15 cellular contexts compared by ENCODE assay signal in the genomic region with DNA sequence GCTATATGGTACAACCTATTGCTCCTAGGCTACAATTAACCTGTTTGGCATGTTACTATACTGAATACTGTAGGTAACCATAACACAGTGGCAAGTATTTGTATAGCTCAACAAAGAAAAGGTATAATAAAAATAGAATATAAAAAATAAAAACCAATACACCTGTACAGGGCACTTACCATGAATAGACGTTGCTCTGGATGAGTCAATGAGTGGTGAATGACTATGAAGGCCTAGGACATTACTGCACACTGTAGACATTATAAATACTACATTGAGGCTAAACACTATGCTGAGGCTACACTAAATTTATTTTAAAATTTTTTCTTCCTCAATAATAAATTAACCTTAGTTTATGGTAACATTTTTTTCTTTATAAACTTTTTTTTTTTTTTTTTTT. TPM values are rescaled to one million over a fixed set of nuclear protein-coding genes. Genes with fewer than 3 reads are reported as not detected.
DNase-seq lines count a peak whose midpoint lies in the region; ATAC-seq and TF ChIP-seq lines count a peak whose summit lies in the region.
"Had no signal": no experiment of that assay in that cellular context is flagged by ENCODE, and none has a peak within 500 bp of the region (broad histone marks: within the 10 kb centered on the region; RNA-seq: fewer than 3 reads in every experiment).

No MANE protein-coding gene starts in this region.

- peaks cover 19% of the 10 kb centered on the region for H3F3A ChIP-seq in PC-3 (ENCODE audit: low read length, unreplicated experiment)

- peaks cover 19% of the 10 kb centered on the region for H3K36me3 Mint-ChIP-seq in CD4-positive, CD25-positive, alpha-beta regulatory T cell
- peaks cover 48% of the 10 kb centered on the region for H3K36me3 Mint-ChIP-seq in effector memory CD8-positive, alpha-beta T cell (ENCODE audit: insufficient read depth)

- peaks cover 5% of the 10 kb centered on the region for H3K27me3 Mint-ChIP-seq in CD4-positive, CD25-positive, alpha-beta regulatory T cell
- H3K27me3 Mint-ChIP-seq in effector memory CD8-positive, alpha-beta T cell, result no peaks in the 10 kb centered on the region
- H3K27me3 Mint-ChIP-seq: CD4-positive, alpha-beta memory T cell had no signal

- no peaks in the 10 kb centered on the region for H4K20me1 ChIP-seq in PC-3 (ENCODE audit: low read length)

- peaks cover 25 to 87% (median 73%) of the 10 kb centered on the region in 4 donors for H3K4me1 Mint-ChIP-seq in CD4-positive, CD25-positive, alpha-beta regulatory T cell
- peaks cover 69 to 79% of the 10 kb centered on the region in 2 donors for H3K4me1 Mint-ChIP-seq in effector memory CD8-positive, alpha-beta T cell (ENCODE audit: low read depth in 2 of 2)

- H3K4me2 ChIP-seq in PC-3 (ENCODE audit: low read length), result no peak overlapping the region

- no peaks in the 10 kb centered on the region for H3K9me2 ChIP-seq in PC-3 (replicated peaks; ENCODE audit: low read length)

- CTCF ChIA-PET in PC-3 (lab: Charles Lee), result no interaction called here

- no peak for TF ChIP-seq CTCF in PC-3 (conservative IDR thresholded peaks at IDR 0.05; ENCODE audit: low read depth, low read length)

- no TSS peak for BruUV-seq in PC-3 (replicated peaks; lab: Mats Ljungman, UMichigan)

- H3K9ac ChIP-seq in PC-3 (ENCODE audit: low read length), result no peak overlapping the region

- peaks cover 82% of the 10 kb centered on the region for H3K79me2 ChIP-seq in PC-3 (ENCODE audit: low read length)

- peaks cover 85% of the 10 kb centered on the region for H3K4me1 ChIP-seq in CD4-positive, CD25-positive, alpha-beta regulatory T cell (ENCODE audit: control insufficient read depth, insufficient read depth, low read length, poor library complexity, severe bottlenecking)
- peaks cover 36% of the 10 kb centered on the region for H3K4me1 ChIP-seq in PC-3 (ENCODE audit: insufficient read depth, low read length)

- no peak overlapping the region for H2AFZ ChIP-seq in PC-3 (ENCODE audit: low read length)

- intact Hi-C loops in PC-3 (cut with micrococcal nuclease), result no loop called here
- intact Hi-C loops in left colon (cut with DNase I, micrococcal nuclease), result no loop called here

- H3K9me3 Mint-ChIP-seq in CD4-positive, CD25-positive, alpha-beta regulatory T cell, result no peaks in the 10 kb centered on the region
- H3K9me3 Mint-ChIP-seq in effector memory CD8-positive, alpha-beta T cell, result no peaks in the 10 kb centered on the region
- H3K9me3 Mint-ChIP-seq: H9 had no signal

- no peak overlapping the region for H3K4me3 Mint-ChIP-seq in CD4-positive, CD25-positive, alpha-beta regulatory T cell
- no peak overlapping the region for H3K4me3 Mint-ChIP-seq in effector memory CD8-positive, alpha-beta T cell
- H3K4me3 Mint-ChIP-seq: H9 had no signal

- POLR2A ChIA-PET in PC-3 (lab: Charles Lee; ENCODE audit: unreplicated experiment), result no interaction called here

- DNase-seq in DMS53 (lab: John Stamatoyannopoulos, UW) (peak; percentile 55), DMS53 treated with DMSO at 0.1 percent for 48 hours (lab: John Stamatoyannopoulos, UW; ENCODE audit: unreplicated experiment) (no peak), PC-3 (peak; percentile 21), left colon (no peak), 8988T (no peak), DMS79 treated with DMSO at 0.1 percent for 48 hours (lab: John Stamatoyannopoulos, UW) (no peak)
- no peak for DNase-seq in CD4-positive, CD25-positive, alpha-beta regulatory T cell
- no peak for DNase-seq in effector memory CD8-positive, alpha-beta T cell
- DNase-seq: ACHN; C1 segment of cervical spinal cord; CD4-positive, alpha-beta memory T cell; GOT3; H9; IMR-90 had no signal

- peak in 1 of 2 donors; percentile 34 for ATAC-seq in CD4-positive, CD25-positive, alpha-beta regulatory T cell (ENCODE audit: low read depth in 2 of 2)
- ATAC-seq in PC-3, result no peak
- ATAC-seq in left colon, result peak; percentile 14
- ATAC-seq in effector memory CD8-positive, alpha-beta T cell (replicated peaks), result no peak

- H3K36me3 ChIP-seq in CD4-positive, CD25-positive, alpha-beta regulatory T cell (ENCODE audit: control insufficient read depth, insufficient read depth, low read length), result no peaks in the 10 kb centered on the region
- H3K36me3 ChIP-seq in PC-3 (ENCODE audit: low read depth, low read length), result no peaks in the 10 kb centered on the region

- H3K27me3 ChIP-seq in CD4-positive, CD25-positive, alpha-beta regulatory T cell (ENCODE audit: control insufficient read depth, insufficient read depth, low read length), result no peaks in the 10 kb centered on the region
- H3K27me3 ChIP-seq in PC-3 (ENCODE audit: low read length), result no peaks in the 10 kb centered on the region

- H3K27ac Mint-ChIP-seq in CD4-positive, CD25-positive, alpha-beta regulatory T cell, result no peak overlapping the region
- no peak overlapping the region for H3K27ac Mint-ChIP-seq in effector memory CD8-positive, alpha-beta T cell
- H3K27ac Mint-ChIP-seq: H9 had no signal

- peak overlapping the region; percentile 26 for H3K4me3 ChIP-seq in CD4-positive, CD25-positive, alpha-beta regulatory T cell (ENCODE audit: low read depth, low read length)
- H3K4me3 ChIP-seq in PC-3 (ENCODE audit: low read length), result no peak overlapping the region

- no peaks in the 10 kb centered on the region for H3K9me3 ChIP-seq in CD4-positive, CD25-positive, alpha-beta regulatory T cell (ENCODE audit: control insufficient read depth in 2 of 2, low read length in 2 of 2)
- H3K9me3 ChIP-seq in PC-3 (ENCODE audit: low read length), result no peaks in the 10 kb centered on the region

- peak overlapping the region; percentile 45 for H3K27ac ChIP-seq in CD4-positive, CD25-positive, alpha-beta regulatory T cell (ENCODE audit: insufficient read depth, low read length, poor library complexity, severe bottlenecking)
- H3K27ac ChIP-seq in PC-3 (ENCODE audit: low read length), result no peak overlapping the region

RNA-seq across cellular contexts. Expression of a gene that starts 18.6 kb away (rescaled TPM):
- total RNA-seq in CD4-positive, CD25-positive, alpha-beta regulatory T cell, result 201 TPM
- 100 to 1,000 TPM; 139 to 175 (median 154) TPM for polyA plus RNA-seq in CD4-positive, CD25-positive, alpha-beta regulatory T cell
- 57.2 and 62.7 TPM in 2 replicates for total RNA-seq in PC-3 (2014; rRNA removed)
- total RNA-seq in left colon, result 10 to 100 TPM; 21.8 to 26.7 TPM
- total RNA-seq: HT-29 had no signal

Comparison
In these comparisons a context has a peak if more than half of its experiments do, and no peak if none do; other contexts are left out.
1. DNase-seq: peak in DMS53 (single experiment) and PC-3 (single experiment); none in DMS53 treated with DMSO at 0.1 percent for 48 hours (single experiment), CD4-positive, CD25-positive, alpha-beta regulatory T cell (0 of 3), left colon (0 of 2), 8988T (single experiment), DMS79 treated with DMSO at 0.1 percent for 48 hours (single experiment) and effector memory CD8-positive, alpha-beta T cell (0 of 3).